In genomic region chr3:9147896-9148267, GRCh38 we compare ENCODE assay signal across 25 cellular contexts.
"Had no signal": no experiment of that assay in that cellular context is flagged by ENCODE, and none has a peak within 500 bp of the region (broad histone marks: within the 10 kb centered on the region; RNA-seq: fewer than 3 reads in every experiment).

No MANE protein-coding gene starts in this region.

- H3K27ac Mint-ChIP-seq: activated naive CD8-positive, alpha-beta T cell; activated T-cell treated with anti-CD3 and anti-CD28 coated beads, Interleukin-2, amount 50 U/mL, for 72 hours; naive thymus-derived CD8-positive, alpha-beta T cell; progenitor cell of endocrine pancreas; stimulated activated memory B cell treated with anti-CD40 and anti-IgM and Interleukin-4, amounts not matched to agents 10 μg/mL and 1 μg/mL and 100 μg/mL, for 72 hours; stimulated activated naive CD8-positive, alpha-beta T cell treated with anti-CD3 and anti-CD28 coated beads, Interleukin-15, amount 100 ng/mL, for 72 hours; T-helper 2 cell treated with Interferon-gamma antibody and Interleukin-4, amounts not matched to agents 5 μg/mL and 100 μg/mL, for 36 hours had no signal

- H3K4me1 Mint-ChIP-seq: naive thymus-derived CD8-positive, alpha-beta T cell; stimulated activated memory B cell treated with anti-CD40 and anti-IgM and Interleukin-4, amounts not matched to agents 10 μg/mL and 1 μg/mL and 100 μg/mL, for 72 hours; stimulated activated naive CD8-positive, alpha-beta T cell treated with anti-CD3 and anti-CD28 coated beads, Interleukin-15, amount 100 ng/mL, for 72 hours had no signal

- H3K4me1 ChIP-seq: ascending aorta, sigmoid colon, thyroid gland, upper lobe of right lung had no signal

- H3K36me3 ChIP-seq: ascending aorta, cardiac muscle cell, sigmoid colon, thyroid gland, upper lobe of right lung had no signal

- H3K27ac ChIP-seq: ascending aorta, cardiac muscle cell, sigmoid colon, upper lobe of right lung had no signal

- H3K4me3 ChIP-seq: ascending aorta, cardiac muscle cell, sigmoid colon, thyroid gland, upper lobe of right lung had no signal

- ATAC-seq: activated T-cell treated with anti-CD3 and anti-CD28 coated beads, Interleukin-2, amount 50 U/mL, for 72 hours; esophagus mucosa; left colon; naive thymus-derived CD8-positive, alpha-beta T cell; stimulated activated naive CD8-positive, alpha-beta T cell treated with anti-CD3 and anti-CD28 coated beads, Interleukin-15, amount 100 ng/mL, for 72 hours; upper lobe of right lung had no signal

- H3K27me3 Mint-ChIP-seq: stimulated activated naive CD8-positive, alpha-beta T cell treated with anti-CD3 and anti-CD28 coated beads, Interleukin-15, amount 100 ng/mL, for 72 hours had no signal

- H3K27me3 ChIP-seq: ascending aorta, cardiac muscle cell, sigmoid colon, thyroid gland, upper lobe of right lung had no signal

- H3K4me3 Mint-ChIP-seq: activated naive CD8-positive, alpha-beta T cell; activated T-cell treated with anti-CD3 and anti-CD28 coated beads, Interleukin-2, amount 50 U/mL, for 72 hours; brain; naive thymus-derived CD8-positive, alpha-beta T cell; stimulated activated memory B cell treated with anti-CD40 and anti-IgM and Interleukin-4, amounts not matched to agents 10 μg/mL and 1 μg/mL and 100 μg/mL, for 72 hours; stimulated activated naive CD8-positive, alpha-beta T cell treated with anti-CD3 and anti-CD28 coated beads, Interleukin-15, amount 100 ng/mL, for 72 hours; T-helper 2 cell treated with Interferon-gamma antibody and Interleukin-4, amounts not matched to agents 5 μg/mL and 100 μg/mL, for 36 hours had no signal

- H3K9me3 ChIP-seq: thyroid gland, upper lobe of right lung had no signal

- DNase-seq: activated CD4-positive, alpha-beta T cell treated with anti-CD3 and anti-CD28 coated beads for 4 hours; activated CD4-positive, alpha-beta T cell treated with anti-CD3 and anti-CD28 coated beads, Interleukin-2, amount 50 U/mL, for 4 hours; activated naive CD4-positive, alpha-beta T cell; activated T-cell treated with anti-CD3 and anti-CD28 coated beads for 4 hours; activated T-cell treated with anti-CD3 and anti-CD28 coated beads, Interleukin-2, amount 50 U/mL, for 72 hours; cortex of kidney; hippocampal formation; left colon; naive thymus-derived CD8-positive, alpha-beta T cell; sigmoid colon; stimulated activated CD4-positive, alpha-beta T cell treated with anti-CD3 and anti-CD28 coated beads, Interleukin-4, amount 100 ng/mL, for 24 hours; stimulated activated CD8-positive, alpha-beta memory T cell treated with anti-CD3 and anti-CD28 coated beads, Interleukin-4, amount 100 ng/mL, for 48 hours; stimulated activated naive CD8-positive, alpha-beta T cell treated with anti-CD3 and anti-CD28 coated beads, Interleukin-15, amount 100 ng/mL, for 72 hours; substantia nigra; T-helper 1 cell; upper lobe of right lung had no signal
